In the genomic region with DNA sequence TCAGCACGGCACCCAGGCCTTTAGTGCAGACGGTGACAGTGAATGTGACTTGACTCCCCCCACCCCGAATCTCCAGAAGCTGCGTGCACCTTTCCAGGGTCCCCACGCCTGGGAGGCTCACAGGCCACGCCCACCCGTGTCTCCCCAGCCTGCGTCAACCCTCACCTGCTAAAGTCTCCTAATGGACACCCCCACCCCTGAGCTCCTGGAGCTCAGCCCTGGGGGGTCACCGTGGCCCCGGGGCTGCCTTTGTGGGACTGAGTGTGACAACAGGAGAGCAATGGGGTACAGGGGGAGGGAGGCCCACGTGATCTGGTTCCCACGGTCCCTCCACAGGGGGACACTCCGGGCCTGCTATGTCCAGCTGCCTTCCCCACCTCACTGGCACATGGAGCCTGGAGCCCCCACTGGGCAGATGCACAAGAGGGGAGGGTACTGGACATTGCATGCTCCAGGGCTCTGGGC, we compare ENCODE assay signal across 10 cellular contexts. TPM values are rescaled to one million over a fixed set of nuclear protein-coding genes. Genes with fewer than 3 reads are reported as not detected.
DNase-seq lines count a peak whose midpoint lies in the region; ATAC-seq, FAIRE-seq and TF ChIP-seq lines count a peak whose summit lies in the region.
"Had no signal": no experiment of that assay in that cellular context is flagged by ENCODE, and none has a peak within 500 bp of the region (broad histone marks: within the 10 kb centered on the region; RNA-seq: fewer than 3 reads in every experiment).

No MANE protein-coding gene starts in this region.

- peaks cover 32% of the 10 kb centered on the region for H3K4me1 Mint-ChIP-seq in activated B cell treated with CpG ODN at 0.5 μM for 24 hours

- ATAC-seq in activated B cell treated with CpG ODN at 0.5 μM for 24 hours (ENCODE audit: low read depth) (no peak), HG02759 (IDR thresholded peaks at IDR 0.05; ENCODE audit: unreplicated experiment) (no peak)

- H3K9ac ChIP-seq in kidney (ENCODE audit: low read length in 2 of 2) = no peak overlapping the region
- H3K9ac ChIP-seq in subcutaneous abdominal adipose tissue (ENCODE audit: low read length in 5 of 5) = peak overlapping the region in 3 of 5 donors; percentile 16 to 45 (median 41)

- H3K4me1 ChIP-seq in kidney (ENCODE audit: control insufficient read depth in 1 of 2, insufficient read depth in 1 of 2, low read depth in 1 of 2, low read length in 2 of 2) (peaks cover 21 to 45% of the 10 kb centered on the region in 2 donors), subcutaneous abdominal adipose tissue (ENCODE audit: control insufficient read depth in 5 of 5, insufficient read depth in 5 of 5, low read length in 5 of 5) (peaks cover 16 to 77% (median 69%) of the 10 kb centered on the region in 5 donors)

- no peaks in the 10 kb centered on the region for H3K27me3 ChIP-seq in subcutaneous abdominal adipose tissue (ENCODE audit: control insufficient read depth in 5 of 5, insufficient read depth in 4 of 5, low read length in 5 of 5)
- H3K27me3 ChIP-seq: adrenal gland, pancreas had no signal

- FAIRE-seq in kidney (lab: Jason Lieb, UNC) = no peak
- FAIRE-seq: pancreas had no signal

- peak; percentile 56 for DNase-seq in activated CD8-positive, alpha-beta memory T cell treated with anti-CD3 and anti-CD28 coated beads, Interleukin-2, amount 50 U/mL, for 48 hours
- no peak for DNase-seq in activated CD8-positive, alpha-beta memory T cell treated with anti-CD3 and anti-CD28 coated beads, Interleukin-2, amount 50 U/mL, for 4 hours
- DNase-seq in activated B cell treated with CpG ODN at 0.5 μM for 24 hours (no peak), kidney (peak; percentile 76), AML-193 (lab: John Stamatoyannopoulos, UW) (no peak)
- no peak for DNase-seq in activated effector memory CD4-positive, alpha-beta T cell treated with anti-CD3 and anti-CD28 coated beads, Interleukin-2, amount 50 U/mL, for 16 hours

- POLR2A ChIA-PET in activated B cell treated with CpG ODN at 0.5 μM for 24 hours (lab: Charles Lee) = interaction anchor here (1.2 to 2.8 kb wide), 6 partner anchors 8 to 439 kb away, joined by 3 to 24 read pairs (median 7); partner anchors contain the start of genes CCDC137, DCXR, DUS1L and FASN

- TF ChIP-seq CTCF in activated B cell treated with CpG ODN at 0.5 μM for 24 hours (IDR thresholded peaks at IDR 0.05) (no peak), kidney (IDR thresholded peaks at IDR 0.05; ENCODE audit: borderline replicate concordance, extremely low read depth, insufficient read depth) (no peak)

- H3K9me3 Mint-ChIP-seq in activated B cell treated with CpG ODN at 0.5 μM for 24 hours = no peaks in the 10 kb centered on the region

- intact Hi-C loops in activated B cell treated with CpG ODN at 0.5 μM for 24 hours (cut with micrococcal nuclease) (loop anchor here (5.0 kb wide), 1 partner anchor 47 kb away; no protein-coding TSS in a partner anchor), kidney (cut with DNase I) (no loop called here)

- H3K4me3 ChIP-seq in kidney (ENCODE audit: low read length in 2 of 2) = no peak overlapping the region
- H3K4me3 ChIP-seq in subcutaneous abdominal adipose tissue (ENCODE audit: low read depth in 1 of 5, low read length in 5 of 5) = peak overlapping the region in 1 of 5 donors; percentile 12
- H3K4me3 ChIP-seq: adrenal gland had no signal

- H3K36me3 Mint-ChIP-seq in activated B cell treated with CpG ODN at 0.5 μM for 24 hours (ENCODE audit: low read depth) = no peaks in the 10 kb centered on the region

- H3K27ac Mint-ChIP-seq in activated B cell treated with CpG ODN at 0.5 μM for 24 hours = peak overlapping the region; percentile 56

- H3K36me3 ChIP-seq in kidney (ENCODE audit: control insufficient read depth in 1 of 2, insufficient read depth in 2 of 2, low read length in 2 of 2) = peaks cover 0 to 2% of the 10 kb centered on the region in 2 donors
- no peaks in the 10 kb centered on the region for H3K36me3 ChIP-seq in subcutaneous abdominal adipose tissue (ENCODE audit: control insufficient read depth in 5 of 5, insufficient read depth in 5 of 5, low read length in 5 of 5)
- H3K36me3 ChIP-seq: adrenal gland, pancreas had no signal

- H3K27ac ChIP-seq in kidney (ENCODE audit: low read depth in 2 of 2, low read length in 2 of 2) = peak overlapping the region in 1 of 2 donors; percentile 22
- peak overlapping the region; percentile 83 for H3K27ac ChIP-seq in subcutaneous abdominal adipose tissue (ENCODE audit: low read depth, low read length)

- CTCF ChIA-PET in activated B cell treated with CpG ODN at 0.5 μM for 24 hours (lab: Charles Lee) = interaction anchor here (1.3 to 1.9 kb wide), 2 partner anchors 68 to 75 kb away, joined by 3 to 9 read pairs; partner anchors contain the start of genes DCXR and RAC3

- H3K27me3 Mint-ChIP-seq in activated B cell treated with CpG ODN at 0.5 μM for 24 hours = no peaks in the 10 kb centered on the region

- no peaks in the 10 kb centered on the region for H3K9me3 ChIP-seq in kidney (ENCODE audit: control insufficient read depth in 1 of 2, low read length in 2 of 2)
- no peaks in the 10 kb centered on the region for H3K9me3 ChIP-seq in subcutaneous abdominal adipose tissue (ENCODE audit: control insufficient read depth in 5 of 5, low read length in 5 of 5)
- H3K9me3 ChIP-seq: adrenal gland, pancreas had no signal

- H3K4me3 Mint-ChIP-seq in activated B cell treated with CpG ODN at 0.5 μM for 24 hours = peak overlapping the region; percentile 88

RNA-seq across cellular contexts. Expression of gene FASN, which starts 7.4 kb away (rescaled TPM):
- total RNA-seq in activated B cell treated with CpG ODN at 0.5 μM for 24 hours (104 and 121 TPM in 2 replicates), kidney (43.3 TPM)
- 13.6 TPM for polyA plus RNA-seq in kidney (ENCODE audit: insufficient read depth, low read depth, low replicate concordance)

RNA-seq across cellular contexts. Expression of gene DUS1L, which starts 39.8 kb away (rescaled TPM):
- 127 and 134 TPM in 2 replicates for total RNA-seq in activated B cell treated with CpG ODN at 0.5 μM for 24 hours
- 84.8 TPM for total RNA-seq in kidney
- polyA plus RNA-seq in kidney (ENCODE audit: insufficient read depth, low read depth, low replicate concordance) = 102 TPM

RNA-seq across cellular contexts. Expression of gene GPS1, which starts 53.8 kb away (rescaled TPM):
- total RNA-seq in activated B cell treated with CpG ODN at 0.5 μM for 24 hours (88.7 and 94.7 TPM in 2 replicates), kidney (99.3 TPM)
- 149 TPM for polyA plus RNA-seq in kidney (ENCODE audit: insufficient read depth, low read depth, low replicate concordance)

RNA-seq across cellular contexts. Expression of gene RFNG, which starts 53.8 kb away (rescaled TPM):
- total RNA-seq in activated B cell treated with CpG ODN at 0.5 μM for 24 hours (17.7 and 18.7 TPM in 2 replicates), kidney (29.8 TPM)
- polyA plus RNA-seq in kidney (ENCODE audit: insufficient read depth, low read depth, low replicate concordance) = 47.3 TPM

Comparison
In these comparisons a context has a peak if more than half of its experiments do, and no peak if none do; other contexts are left out.
1. DNase-seq: peak in activated CD8-positive, alpha-beta memory T cell treated with anti-CD3 and anti-CD28 coated beads, Interleukin-2, amount 50 U/mL, for 48 hours (single experiment) and kidney (single experiment); none in activated CD8-positive, alpha-beta memory T cell treated with anti-CD3 and anti-CD28 coated beads, Interleukin-2, amount 50 U/mL, for 4 hours (single experiment), activated B cell treated with CpG ODN at 0.5 μM for 24 hours (single experiment), activated effector memory CD4-positive, alpha-beta T cell treated with anti-CD3 and anti-CD28 coated beads, Interleukin-2, amount 50 U/mL, for 16 hours (single experiment) and AML-193 (0 of 2).
2. H3K9ac ChIP-seq: peak in subcutaneous abdominal adipose tissue (3 of 5); none in kidney (0 of 2).